18 cellular contexts compared by ENCODE assay signal in the genomic region with DNA sequence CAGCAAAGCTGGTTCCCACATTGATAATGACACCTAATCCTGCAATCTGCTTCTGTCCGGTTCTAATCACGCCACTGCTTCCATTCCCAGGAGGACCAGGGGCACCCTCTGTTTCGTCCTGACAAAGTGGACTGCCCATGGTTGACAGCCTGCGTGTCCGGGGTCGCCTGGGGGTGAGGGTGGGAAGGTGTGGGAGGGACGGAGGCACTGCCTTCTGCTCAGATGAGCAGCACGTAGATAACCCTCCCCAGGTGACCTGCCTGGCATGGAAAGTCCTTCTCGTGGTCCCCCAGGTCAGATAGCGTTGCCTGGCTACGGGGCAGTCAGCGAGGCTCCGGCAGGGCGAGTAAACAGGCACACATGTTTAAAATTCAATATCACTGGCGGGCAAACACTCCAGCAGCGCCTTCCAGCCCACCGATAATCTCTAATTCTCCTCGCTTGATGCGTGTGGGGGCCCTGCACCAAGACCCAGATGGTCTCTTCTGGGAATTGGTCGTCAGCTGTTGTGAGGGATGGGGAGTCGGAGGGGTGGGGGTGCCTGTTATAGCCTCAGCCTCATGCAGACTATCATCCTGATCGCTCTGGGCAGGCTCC.
DNase-seq lines count a peak whose midpoint lies in the region; ATAC-seq, FAIRE-seq and TF ChIP-seq lines count a peak whose summit lies in the region.
"Had no signal": no experiment of that assay in that cellular context is flagged by ENCODE, and none has a peak within 500 bp of the region (broad histone marks: within the 10 kb centered on the region; RNA-seq: fewer than 3 reads in every experiment).

No MANE protein-coding gene starts in this region.

- H3K27ac ChIP-seq in BLaER1 = peak overlapping the region; percentile 68
- peak overlapping the region in 1 of 4 donors; percentile 12 for H3K27ac ChIP-seq in body of pancreas
- no peak overlapping the region for H3K27ac ChIP-seq in pancreas
- H3K27ac ChIP-seq: C4-2B, SK-N-MC had no signal

- 49 to 78% methylated on average over 11 to 22 of the region's 22 CpGs for WGBS in body of pancreas, 2 donors
- WGBS in pancreas, 2 donors = 50 to 75% methylated on average over 22 of the region's 22 CpGs

- peaks cover 67% of the 10 kb centered on the region for H3K36me3 ChIP-seq in BLaER1
- no peaks in the 10 kb centered on the region for H3K36me3 ChIP-seq in body of pancreas (replicated peaks in 1 of 2; ENCODE audit: insufficient read depth in 1 of 2, low read depth in 2 of 2)
- no peaks in the 10 kb centered on the region for H3K36me3 ChIP-seq in pancreas

- H4K20me1 ChIP-seq in BLaER1 = peaks cover 91% of the 10 kb centered on the region

- no peak for ATAC-seq in body of pancreas
- ATAC-seq in pancreas = peak in 3 of 4 donors; percentile 30 to 64 (median 50)
- no peak for ATAC-seq in GM21786 (IDR thresholded peaks at IDR 0.05; ENCODE audit: unreplicated experiment)
- ATAC-seq in GM18520 (IDR thresholded peaks at IDR 0.05; ENCODE audit: unreplicated experiment) = no peak
- ATAC-seq in HG02885 (IDR thresholded peaks at IDR 0.05; ENCODE audit: poor library complexity, unreplicated experiment) = no peak
- ATAC-seq in GM18511 (IDR thresholded peaks at IDR 0.05; ENCODE audit: unreplicated experiment) = no peak
- ATAC-seq: HCT116 had no signal

- H3K4me3 ChIP-seq in BLaER1 (no peak overlapping the region), body of pancreas (no peak overlapping the region), pancreas (no peak overlapping the region)
- H3K4me3 ChIP-seq: SK-N-MC had no signal

- H3K9me3 ChIP-seq in BLaER1 = no peaks in the 10 kb centered on the region
- no peaks in the 10 kb centered on the region for H3K9me3 ChIP-seq in body of pancreas
- no peaks in the 10 kb centered on the region for H3K9me3 ChIP-seq in pancreas

- intact Hi-C loops in body of pancreas (cut with DNase I) (no loop called here), pancreas (cut with DNase I) (loop anchor here in 1 of 3 donors (5.0 kb wide), 1 partner anchor 81 kb away; no protein-coding TSS in a partner anchor)

- TF ChIP-seq POLR2A in body of pancreas (IDR thresholded peaks at IDR 0.05) = no peak

- H3K4me2 ChIP-seq in BLaER1 = peak overlapping the region; percentile 78

- H3K4me1 ChIP-seq in BLaER1 (peaks cover 88% of the 10 kb centered on the region), body of pancreas (peaks cover 25% of the 10 kb centered on the region), pancreas (peaks cover 0 to 2% (median 0%) of the 10 kb centered on the region in 3 donors)

- TF ChIP-seq CTCF in body of pancreas (IDR thresholded peaks at IDR 0.05) = no peak
- no peak for TF ChIP-seq CTCF in pancreas (IDR thresholded peaks at IDR 0.05)

- no peak overlapping the region for H3K9ac ChIP-seq in BLaER1

- DNase-seq in NCI-H524 (lab: John Stamatoyannopoulos, UW) = peak; percentile 90
- DNase-seq in body of pancreas = peak in 3 of 4 donors; percentile 45 to 66 (median 60)
- DNase-seq in pancreas = peak in 3 of 6 donors; percentile 50 to 61 (median 50)
- DNase-seq: COR-L47, EL, KBM-7, NCI-H1417 treated with DMSO at 0.1 percent for 48 hours, NCI-H1930 had no signal

- no peak for FAIRE-seq in pancreas (lab: Jason Lieb, UNC)
- FAIRE-seq: A204.1, GM19239 had no signal

- H3K27me3 ChIP-seq in BLaER1 (no peaks in the 10 kb centered on the region), body of pancreas (no peaks in the 10 kb centered on the region), pancreas (no peaks in the 10 kb centered on the region)

Comparison
In these comparisons a context has a peak if more than half of its experiments do, and no peak if none do; other contexts are left out.
1. ATAC-seq: peak in pancreas (3 of 4); none in body of pancreas (single experiment), GM21786 (single experiment), GM18520 (single experiment), HG02885 (single experiment) and GM18511 (single experiment).